Comparison of ENCODE assay signal across 9 cellular contexts in genomic region chr16:29664133-29664912, GRCh38. TPM values are rescaled to one million over a fixed set of nuclear protein-coding genes. Genes with fewer than 3 reads are reported as not detected.
A peak's percentile ranks its signal among the peaks of the same experiment; 100 is the strongest.
DNase-seq lines count a peak whose midpoint lies in the region; ATAC-seq and TF ChIP-seq lines count a peak whose summit lies in the region.
"Had no signal": no experiment of that assay in that cellular context is flagged by ENCODE, and none has a peak within 500 bp of the region (broad histone marks: within the 10 kb centered on the region; RNA-seq: fewer than 3 reads in every experiment).

No MANE protein-coding gene starts in this region.

- H3K27ac Mint-ChIP-seq in CD14-positive monocyte, result peak overlapping the region; percentile 87 to 98 (median 92)
- peak overlapping the region; percentile 94 to 100 (median 97) for H3K27ac Mint-ChIP-seq in naive thymus-derived CD8-positive, alpha-beta T cell

- TF ChIP-seq CTCF in CD14-positive monocyte (IDR thresholded peaks at IDR 0.05), result no peak
- peak; percentile 25 for TF ChIP-seq CTCF in NB4 (IDR thresholded peaks at IDR 0.05; ENCODE audit: low read depth, low read length)

- ATAC-seq in naive thymus-derived CD8-positive, alpha-beta T cell, result peak; percentile 44 to 49
- no peak for ATAC-seq in GM18511 (IDR thresholded peaks at IDR 0.05; ENCODE audit: unreplicated experiment)

- H3K27me3 Mint-ChIP-seq in CD14-positive monocyte (ENCODE audit: low read depth in 3 of 3), result peaks cover 0 to 3% (median 0%) of the 10 kb centered on the region in 3 donors
- H3K27me3 Mint-ChIP-seq in naive thymus-derived CD8-positive, alpha-beta T cell, result peaks cover 0 to 3% (median 0%) of the 10 kb centered on the region in 5 donors

- peaks cover 8 to 15% of the 10 kb centered on the region in 2 donors for H3K36me3 Mint-ChIP-seq in CD14-positive monocyte
- H3K36me3 Mint-ChIP-seq in naive thymus-derived CD8-positive, alpha-beta T cell, result peaks cover 8 to 26% (median 15%) of the 10 kb centered on the region in 3 donors

- H3K4me1 Mint-ChIP-seq in CD14-positive monocyte, result peaks cover 69% of the 10 kb centered on the region
- H3K4me1 Mint-ChIP-seq in naive thymus-derived CD8-positive, alpha-beta T cell, result peaks cover 40 to 77% (median 69%) of the 10 kb centered on the region in 4 donors

- peak overlapping the region; percentile 93 to 96 for H3K4me3 Mint-ChIP-seq in CD14-positive monocyte
- peak overlapping the region; percentile 93 to 99 (median 96) for H3K4me3 Mint-ChIP-seq in naive thymus-derived CD8-positive, alpha-beta T cell

- POLR2A ChIA-PET in naive thymus-derived CD8-positive, alpha-beta T cell (lab: Charles Lee), result interaction anchor here (0.7 to 2.2 kb wide), 8 partner anchors 10 to 402 kb away, joined by 3 to 11 read pairs (median 5); partner anchors contain the start of genes ALDOA, CDIPT and KIF22

- no peak overlapping the region for H3K27ac ChIP-seq in caudate nucleus (ENCODE audit: low read depth, low read length)

- no peaks in the 10 kb centered on the region for H3K9me3 Mint-ChIP-seq in CD14-positive monocyte
- H3K9me3 Mint-ChIP-seq in naive thymus-derived CD8-positive, alpha-beta T cell, result peaks cover 0 to 4% (median 0%) of the 10 kb centered on the region in 9 donors

- peak; percentile 41 for TF ChIP-seq POLR2A in NB4 (IDR thresholded peaks at IDR 0.05; ENCODE audit: extremely low read depth, insufficient read length)

- H3K4me3 ChIP-seq in NB4 (ENCODE audit: low read depth, low read length), result peak overlapping the region; percentile 96

- DNase-seq in CD14-positive monocyte (ENCODE audit: low spot score) (peak; percentile 66), NB4 (ENCODE audit: low read depth) (peak; percentile 90), NCI-H2029 (lab: John Stamatoyannopoulos, UW) (no peak), caudate nucleus (lab: John Stamatoyannopoulos, UW) (no peak), NCI-H226 (no peak)
- DNase-seq in activated naive CD4-positive, alpha-beta T cell treated with Interleukin-2 at 50 U/mL for 16 hours, result peak; percentile 62
- peak in 9 of 10 donors; percentile 36 to 77 (median 54) for DNase-seq in naive thymus-derived CD8-positive, alpha-beta T cell
- DNase-seq: cortex of kidney had no signal

- intact Hi-C loops in CD14-positive monocyte (cut with micrococcal nuclease), result loop anchor here (10.0 kb wide), 2 partner anchors 60 to 70 kb away; no protein-coding TSS in a partner anchor

RNA-seq across cellular contexts. Expression of gene SPN, which starts 1.3 kb away (rescaled TPM):
- 10 to 100 TPM; 46.6 to 71.0 TPM for polyA plus RNA-seq in CD14-positive monocyte
- total RNA-seq in naive thymus-derived CD8-positive, alpha-beta T cell, result 10 to 100 TPM; 91.8 to 98.4 TPM
- 100 to 1,000 TPM in 2 of 3 donors, 10 to 100 TPM in 1; 92.9 to 124 (median 100) TPM for polyA plus RNA-seq in naive thymus-derived CD8-positive, alpha-beta T cell

RNA-seq across cellular contexts. Expression of gene QPRT, which starts 14.7 kb away (rescaled TPM):
- polyA plus RNA-seq in CD14-positive monocyte, result 1 to 10 TPM; 2.1 to 3.9 TPM
- under 1 TPM; 0.49 to 0.55 TPM for total RNA-seq in naive thymus-derived CD8-positive, alpha-beta T cell
- polyA plus RNA-seq in naive thymus-derived CD8-positive, alpha-beta T cell, result under 1 TPM; 0.15 to 0.53 (median 0.48) TPM

Comparison
In these comparisons a context has a peak if more than half of its experiments do, and no peak if none do; other contexts are left out.
1. DNase-seq: peak in CD14-positive monocyte (single experiment), NB4 (single experiment), activated naive CD4-positive, alpha-beta T cell treated with Interleukin-2 at 50 U/mL for 16 hours (single experiment) and naive thymus-derived CD8-positive, alpha-beta T cell (9 of 10); none in NCI-H2029 (single experiment), caudate nucleus (0 of 61) and NCI-H226 (single experiment).